23 cellular contexts compared by ENCODE assay signal in genomic region chr2:151795646-151796240, GRCh38.
"Had no signal": no experiment of that assay in that cellular context is flagged by ENCODE, and none has a peak within 500 bp of the region (broad histone marks: within the 10 kb centered on the region; RNA-seq: fewer than 3 reads in every experiment).

No MANE protein-coding gene starts in this region.

- H3K4me1 Mint-ChIP-seq: activated naive CD8-positive, alpha-beta T cell treated with anti-CD3 and anti-CD28 coated beads, Interleukin-2, amount 50 U/mL, for 24 hours; neural progenitor cell had no signal

- ATAC-seq: activated naive CD8-positive, alpha-beta T cell treated with anti-CD3 and anti-CD28 coated beads, Interleukin-2, amount 50 U/mL, for 24 hours; effector memory CD8-positive, alpha-beta T cell; heart left ventricle; left cardiac atrium; lower lobe of right lung had no signal

- H3K27ac Mint-ChIP-seq: activated naive CD4-positive, alpha-beta T cell treated with anti-CD3 and anti-CD28 coated beads for 36 hours; activated naive CD8-positive, alpha-beta T cell treated with anti-CD3 and anti-CD28 coated beads, Interleukin-2, amount 50 U/mL, for 24 hours; activated T-helper 2 cell treated with anti-CD3 and anti-CD28 coated beads, Interferon-gamma antibody, Interleukin-2, Interleukin-4, amounts not matched to agents 10 μg/mL and 5 μg/mL and 100 μg/mL, durations not matched to agents 14 hours and 24 hours and 36 hours; neural progenitor cell had no signal

- H3K9me3 ChIP-seq: ascending aorta, breast epithelium, lower lobe of right lung, transverse colon had no signal

- H3K4me3 ChIP-seq: ascending aorta, breast epithelium, heart left ventricle, lower lobe of right lung, neural progenitor cell, transverse colon had no signal

- H2AFZ ChIP-seq: neural progenitor cell, parathyroid adenoma had no signal

- H3K4me3 Mint-ChIP-seq: activated naive CD4-positive, alpha-beta T cell treated with anti-CD3 and anti-CD28 coated beads for 36 hours; activated naive CD8-positive, alpha-beta T cell treated with anti-CD3 and anti-CD28 coated beads, Interleukin-2, amount 50 U/mL, for 24 hours; effector memory CD8-positive, alpha-beta T cell; naive B cell; neural progenitor cell had no signal

- H3K9ac ChIP-seq: neural progenitor cell, parathyroid adenoma had no signal

- H3K27me3 Mint-ChIP-seq: activated naive CD8-positive, alpha-beta T cell treated with anti-CD3 and anti-CD28 coated beads, Interleukin-2, amount 50 U/mL, for 24 hours; effector memory CD8-positive, alpha-beta T cell; naive B cell had no signal

- H3K79me2 ChIP-seq: parathyroid adenoma had no signal

- H3K4me2 ChIP-seq: neural progenitor cell had no signal

- H3K9me3 Mint-ChIP-seq: activated naive CD4-positive, alpha-beta T cell treated with anti-CD3 and anti-CD28 coated beads for 36 hours; effector memory CD8-positive, alpha-beta T cell; naive B cell; neural progenitor cell had no signal

- H3K27ac ChIP-seq: ascending aorta, breast epithelium, heart left ventricle, lower lobe of right lung, neural progenitor cell, parathyroid adenoma, transverse colon had no signal

- H3K4me1 ChIP-seq: ascending aorta, breast epithelium, lower lobe of right lung, neural progenitor cell, parathyroid adenoma, transverse colon had no signal

- H3K27me3 ChIP-seq: ascending aorta, breast epithelium, heart left ventricle, neural progenitor cell, transverse colon had no signal

- DNase-seq: activated CD4-positive, alpha-beta T cell treated with anti-CD3 and anti-CD28 coated beads, Interleukin-2, amount 50 U/mL, for 48 hours; activated CD4-positive, CD25-positive, alpha-beta regulatory T cell treated with anti-CD3 and anti-CD28 coated beads, Interleukin-2, amount 50 U/mL, for 72 hours; activated naive CD4-positive, alpha-beta T cell treated with anti-CD3 and anti-CD28 coated beads for 36 hours; activated naive CD8-positive, alpha-beta T cell treated with anti-CD3 and anti-CD28 coated beads, Interleukin-2, amount 50 U/mL, for 24 hours; activated T-cell treated with anti-CD3 and anti-CD28 coated beads, Interleukin-2, amount 50 U/mL, for 1 hour; dermis blood vessel endothelial cell; effector memory CD8-positive, alpha-beta T cell; heart left ventricle; left cardiac atrium; lower lobe of right lung; midbrain; naive B cell; retina; stimulated activated CD4-positive, alpha-beta T cell treated with anti-CD3 and anti-CD28 coated beads, Interleukin-4, amount 100 ng/mL, for 24 hours; stimulated activated naive CD4-positive, alpha-beta T cell; T-helper 1 cell; T1000; transverse colon had no signal

- H3K36me3 ChIP-seq: breast epithelium, transverse colon had no signal
